Comparison of ENCODE assay signal across 1 cellular context in genomic region chr15:79635149-79635771, GRCh38.
A peak's percentile ranks its signal among the peaks of the same experiment; 100 is the strongest.
TF ChIP-seq lines count a peak whose summit lies in the region.

No MANE protein-coding gene starts in this region.

TF ChIP-seq in HepG2, 621 proteins besides CTCF, POLR2A, EP300 and RAD21 (continued from another document and continues in another):
- TF ChIP-seq ZBTB34 (CRISPR knock-in tag; IDR thresholded peaks at IDR 0.05) (no peak), PLRG1 (conservative IDR thresholded peaks at IDR 0.05) (no peak), SNAPC2 (CRISPR knock-in tag; IDR thresholded peaks at IDR 0.05) (no peak), SOX6 (IDR thresholded peaks at IDR 0.05) (no peak), SOX6 (CRISPR knock-in tag; IDR thresholded peaks at IDR 0.05) (no peak), NR2F2 (IDR thresholded peaks at IDR 0.05; ENCODE audit: borderline replicate concordance, low read depth) (no peak), FOXA3 (CRISPR knock-in tag; IDR thresholded peaks at IDR 0.05) (peak; percentile 54), SNAI1 (CRISPR knock-in tag; IDR thresholded peaks at IDR 0.05; ENCODE audit: borderline replicate concordance) (no peak), ZNF431 (CRISPR knock-in tag; IDR thresholded peaks at IDR 0.05; ENCODE audit: borderline replicate concordance, low read depth) (no peak), ELF4 (CRISPR knock-in tag; IDR thresholded peaks at IDR 0.05; ENCODE audit: borderline replicate concordance) (no peak), PLSCR1 (CRISPR knock-in tag; IDR thresholded peaks at IDR 0.05; ENCODE audit: borderline replicate concordance) (no peak), SALL1 (CRISPR knock-in tag; IDR thresholded peaks at IDR 0.05) (peak; percentile 58), RFX1 (IDR thresholded peaks at IDR 0.05) (no peak), ZNF282 (IDR thresholded peaks at IDR 0.05; ENCODE audit: partially characterized antibody) (no peak), IRF2 (CRISPR knock-in tag; IDR thresholded peaks at IDR 0.05) (no peak), ZNF543 (CRISPR knock-in tag; IDR thresholded peaks at IDR 0.05) (no peak), AHR (CRISPR knock-in tag; IDR thresholded peaks at IDR 0.05) (no peak), PHF5A (CRISPR knock-in tag; IDR thresholded peaks at IDR 0.05; ENCODE audit: low read depth, unreplicated experiment) (no peak), FOXA1 (IDR thresholded peaks at IDR 0.05) (no peak), FOXA1 (CRISPR knock-in tag; IDR thresholded peaks at IDR 0.05) (0 out of 2 replicates have a peak, but pooled peaks have one; percentile 3), ATF1 (CRISPR knock-in tag; IDR thresholded peaks at IDR 0.05) (peak; percentile 34; the same call in 1 of the 2 replicates), THRA (CRISPR knock-in tag; IDR thresholded peaks at IDR 0.05; ENCODE audit: borderline replicate concordance) (no peak), ZNF33B (CRISPR knock-in tag; IDR thresholded peaks at IDR 0.05) (no peak), ZNF644 (CRISPR knock-in tag; IDR thresholded peaks at IDR 0.05; ENCODE audit: low read depth) (no peak), TEAD3 (CRISPR knock-in tag; optimal IDR thresholded peaks at IDR 0.05; ENCODE audit: borderline replicate concordance) (peak; percentile 51), PHF20 (CRISPR knock-in tag; IDR thresholded peaks at IDR 0.05) (no peak), GTF3A (CRISPR knock-in tag; conservative IDR thresholded peaks at IDR 0.05) (no peak), CC2D1A (CRISPR knock-in tag; IDR thresholded peaks at IDR 0.05) (no peak), ZFX (CRISPR knock-in tag; IDR thresholded peaks at IDR 0.05; ENCODE audit: low read depth) (peak; percentile 78), ZNF280B (CRISPR knock-in tag; IDR thresholded peaks at IDR 0.05; ENCODE audit: borderline replicate concordance) (no peak), ARNT2 (CRISPR knock-in tag; IDR thresholded peaks at IDR 0.05; ENCODE audit: low read depth) (no peak), HOXA5 (CRISPR knock-in tag; IDR thresholded peaks at IDR 0.05) (no peak), PPARG (CRISPR knock-in tag; conservative IDR thresholded peaks at IDR 0.05) (peak; percentile 73; the same call in 1 of the 2 replicates), FIP1L1 (IDR thresholded peaks at IDR 0.05; ENCODE audit: borderline replicate concordance, insufficient read depth, low read depth, low read length) (no peak), NKX3-1 (CRISPR knock-in tag; IDR thresholded peaks at IDR 0.05) (no peak), HMG20B (CRISPR knock-in tag; conservative IDR thresholded peaks at IDR 0.05) (no peak), HNF1B (CRISPR knock-in tag; IDR thresholded peaks at IDR 0.05) (peak; percentile 74; the same call in 1 of the 2 replicates), ZBTB42 (CRISPR knock-in tag; IDR thresholded peaks at IDR 0.05) (no peak), ZNF317 (CRISPR knock-in tag; IDR thresholded peaks at IDR 0.05) (no peak), ZNF788 (CRISPR knock-in tag; IDR thresholded peaks at IDR 0.05; ENCODE audit: borderline replicate concordance) (no peak), ZNF569 (CRISPR knock-in tag; IDR thresholded peaks at IDR 0.05; ENCODE audit: borderline replicate concordance) (no peak), CREM (IDR thresholded peaks at IDR 0.05) (0 out of 2 replicates have a peak, but pooled peaks have one; percentile 29), CREM (CRISPR knock-in tag; IDR thresholded peaks at IDR 0.05) (no peak), SIN3B (IDR thresholded peaks at IDR 0.05; ENCODE audit: low read length) (no peak), BATF2 (CRISPR knock-in tag; IDR thresholded peaks at IDR 0.05) (no peak), ZBTB26 (CRISPR knock-in tag; IDR thresholded peaks at IDR 0.05; ENCODE audit: borderline replicate concordance) (peak; percentile 79; the same call in 1 of the 2 replicates), PHF21A (CRISPR knock-in tag; IDR thresholded peaks at IDR 0.05) (peak; percentile 39; the same call in 1 of the 2 replicates), CEBPG (CRISPR knock-in tag; IDR thresholded peaks at IDR 0.05) (no peak), ZNF276 (CRISPR knock-in tag; IDR thresholded peaks at IDR 0.05; ENCODE audit: low read depth) (no peak), HMGXB3 (CRISPR knock-in tag; IDR thresholded peaks at IDR 0.05; ENCODE audit: borderline replicate concordance) (no peak)
